ENCODE assay signal across 18 cellular contexts in the genomic region with DNA sequence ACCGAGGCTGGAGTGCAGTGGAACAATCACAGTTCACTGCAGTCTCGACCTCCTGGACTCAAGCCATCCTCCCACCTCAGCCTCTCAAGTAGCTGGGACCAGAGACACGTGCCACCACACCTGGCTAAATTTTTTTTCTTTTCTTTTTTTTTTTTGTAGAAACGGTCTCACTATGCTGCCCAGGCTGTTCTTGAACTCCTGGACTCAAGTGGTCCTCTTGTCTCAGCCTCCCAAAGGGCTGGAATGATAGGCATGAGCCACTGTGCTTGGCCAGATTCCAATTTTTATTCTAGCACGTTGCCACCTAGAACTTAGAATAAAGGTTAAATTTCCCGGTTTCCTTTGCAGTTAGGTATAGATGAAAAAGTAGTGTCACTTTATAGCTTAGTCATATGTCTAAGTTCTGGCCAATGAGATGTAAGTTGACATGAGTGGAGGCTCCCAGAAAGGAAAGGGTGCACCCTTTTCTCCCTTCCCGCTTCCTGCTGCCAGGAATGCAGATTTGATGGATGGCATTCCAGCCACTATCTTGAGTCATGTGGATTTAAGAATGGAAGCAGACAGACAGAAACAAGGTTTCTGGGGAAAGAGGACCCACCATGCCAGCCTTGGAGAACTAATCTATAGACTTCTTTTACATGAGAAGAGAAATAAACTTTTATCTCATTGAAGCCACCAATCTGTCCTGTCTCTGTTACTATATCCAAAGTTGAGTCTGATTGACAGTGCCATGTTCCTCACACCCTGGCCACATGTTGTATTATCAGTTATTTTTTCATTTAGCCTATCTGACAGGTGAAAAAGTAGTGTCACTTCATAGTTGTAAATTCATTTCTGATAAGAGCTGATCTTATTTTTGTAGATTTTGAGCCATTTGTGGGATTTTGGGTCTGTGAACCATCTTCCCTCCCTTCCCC.
DNase-seq lines count a peak whose midpoint lies in the region; ATAC-seq, FAIRE-seq and TF ChIP-seq lines count a peak whose summit lies in the region.
"Had no signal": no experiment of that assay in that cellular context is flagged by ENCODE, and none has a peak within 500 bp of the region (broad histone marks: within the 10 kb centered on the region; RNA-seq: fewer than 3 reads in every experiment).

No MANE protein-coding gene starts in this region.

- H3K27me3 ChIP-seq in SK-N-SH (ENCODE audit: insufficient read depth): no peaks in the 10 kb centered on the region
- H3K27me3 ChIP-seq: brain microvascular endothelial cell, upper lobe of right lung had no signal

- TF ChIP-seq EP300 in A549 (IDR thresholded peaks at IDR 0.05) (no peak), SK-N-SH (IDR thresholded peaks at IDR 0.05; ENCODE audit: borderline replicate concordance in 1 of 2, low read depth in 1 of 2, low read length in 1 of 2) (no peak)

- POLR2A ChIA-PET in A549 (lab: Yijun Ruan, JAX) (interaction anchor here (0.6 to 1.2 kb wide), 3 partner anchors 9 to 62 kb away, joined by 3 to 6 read pairs (median 5); a partner anchor contains a TSS), HEK293 (lab: Yijun Ruan, JAX) (interaction anchor here (0.7 kb wide), 1 partner anchor 55 kb away, joined by 4 read pairs; no protein-coding TSS in a partner anchor), SK-N-SH (lab: Yijun Ruan, JAX) (no interaction called here)

- H4K20me1 ChIP-seq in SK-N-SH (ENCODE audit: insufficient read depth): no peaks in the 10 kb centered on the region

- TF ChIP-seq POLR2A in A549 (IDR thresholded peaks at IDR 0.05; ENCODE audit: low read length): no peak

- ATAC-seq in A549 (peak; percentile 96), HG02610 (IDR thresholded peaks at IDR 0.05; ENCODE audit: unreplicated experiment) (no peak)
- ATAC-seq: lower lobe of right lung, upper lobe of right lung had no signal

- H3K4me1 ChIP-seq in A549 (peaks cover 14% of the 10 kb centered on the region), HEK293 (ENCODE audit: control insufficient read depth, insufficient read depth, low read length) (no peaks in the 10 kb centered on the region), SK-N-SH (ENCODE audit: control insufficient read depth in 1 of 2, insufficient read depth in 2 of 2, low read depth in 1 of 2, low read length in 1 of 2) (no peaks in the 10 kb centered on the region)

- H3K27ac ChIP-seq in A549 (peak overlapping the region; percentile 71 to 72), HEK293 (ENCODE audit: extremely low read depth, low read depth, low read length) (no peak overlapping the region), SK-N-SH (ENCODE audit: low read depth in 2 of 2, low read length in 1 of 2) (peak overlapping the region in 1 of 2 experiments; percentile 14; a peak in 1 of 4 replicates)
- H3K27ac ChIP-seq: brain microvascular endothelial cell, lower lobe of right lung, upper lobe of right lung had no signal

- H3K36me3 ChIP-seq in HEK293 (ENCODE audit: control insufficient read depth in 2 of 2, insufficient read depth in 1 of 2, low read length in 2 of 2): no peaks in the 10 kb centered on the region
- no peaks in the 10 kb centered on the region for H3K36me3 ChIP-seq in SK-N-SH (replicated peaks in 1 of 2; ENCODE audit: control insufficient read depth in 1 of 2, insufficient read depth in 2 of 2, low read length in 1 of 2)
- H3K36me3 ChIP-seq: brain microvascular endothelial cell, lower lobe of right lung, upper lobe of right lung had no signal

- WGBS in A549 (ENCODE audit: missing lambda C conversion rate): 40% methylated on average over 7 of the region's 7 CpGs
- 71% methylated on average over 7 of the region's 7 CpGs for WGBS in SK-N-SH (ENCODE audit: low lambda C conversion rate)

- peaks cover 7% of the 10 kb centered on the region for H3F3A ChIP-seq in SK-N-SH (replicated peaks; ENCODE audit: insufficient read depth)

- FAIRE-seq in A549 (lab: Jason Lieb, UNC): peak; percentile 84
- FAIRE-seq: endothelial cell of umbilical vein, GM18507 had no signal

- CTCF ChIA-PET in A549 (lab: Yijun Ruan, JAX) (interaction anchor here (1.0 to 1.4 kb wide), 2 partner anchors 57 to 155 kb away, joined by 3 to 5 read pairs; no protein-coding TSS in a partner anchor), HEK293 (lab: Yijun Ruan, JAX) (interaction anchor here (0.5 to 1.5 kb wide), 2 partner anchors 57 to 732 kb away, joined by 3 to 5 read pairs; no protein-coding TSS in a partner anchor), SK-N-SH (lab: Yijun Ruan, JAX) (interaction anchor here (0.7 kb wide), 1 partner anchor 235 kb away, joined by 3 read pairs; no protein-coding TSS in a partner anchor)

- H3K9me3 ChIP-seq in A549 (no peaks in the 10 kb centered on the region), HEK293 (ENCODE audit: control insufficient read depth, insufficient read depth, low read depth, low read length) (no peaks in the 10 kb centered on the region), SK-N-SH (no peaks in the 10 kb centered on the region)
- H3K9me3 ChIP-seq: lower lobe of right lung, upper lobe of right lung had no signal

- H3K4me2 ChIP-seq in A549 (peak overlapping the region; percentile 28; the same call in 2 of the 3 replicates), SK-N-SH (no peak overlapping the region)

- H3K4me3 ChIP-seq in A549 (no peak overlapping the region), HEK293 (ENCODE audit: low read depth, low read length) (no peak overlapping the region), SK-N-SH (ENCODE audit: low read depth in 2 of 2, low read length in 1 of 2) (no peak overlapping the region)
- H3K4me3 ChIP-seq: lower lobe of right lung, upper lobe of right lung had no signal

- peak; percentile 80 to 93 for DNase-seq in A549 (ENCODE audit: low read depth in 1 of 2, low spot score in 1 of 2)
- no peak for DNase-seq in SK-N-SH
- DNase-seq in hepatic stellate cell (ENCODE audit: low spot score): peak; percentile 74
- DNase-seq in nucleus accumbens (lab: John Stamatoyannopoulos, UW): no peak
- DNase-seq in NCI-H2171 (lab: John Stamatoyannopoulos, UW): no peak
- DNase-seq in stimulated activated CD4-positive, alpha-beta T cell treated with anti-CD3 and anti-CD28 coated beads, Interleukin-4, amount 100 ng/mL, for 4 hours: no peak
- DNase-seq: activated CD4-positive, alpha-beta T cell treated with anti-CD3 and anti-CD28 coated beads, Interleukin-2, amount 10 ng/mL, durations not matched to agents 7 days and 5 days; brain microvascular endothelial cell; DMS79 treated with DMSO at 0.1 percent for 48 hours; lower lobe of right lung; NCI-H187 treated with DMSO at 0.1 percent for 48 hours; occipital lobe; stimulated activated CD4-positive, alpha-beta T cell treated with anti-CD3 and anti-CD28 coated beads, Interleukin-12 subunit alpha, Interleukin-12 subunit beta, amount 100 ng/mL, for 4 hours; upper lobe of right lung had no signal

- H3K79me2 ChIP-seq in SK-N-SH (ENCODE audit: insufficient read depth): no peaks in the 10 kb centered on the region

- H2AFZ ChIP-seq in SK-N-SH (ENCODE audit: low read depth): peak overlapping the region; percentile 59; the same call in 1 of the 2 replicates

- TF ChIP-seq RAD21 in A549 (conservative IDR thresholded peaks at IDR 0.05 in 1 of 2, IDR thresholded peaks at IDR 0.05 in 1 of 2): no peak
- no peak for TF ChIP-seq RAD21 in SK-N-SH (IDR thresholded peaks at IDR 0.05; ENCODE audit: low read length)

- H3K9ac ChIP-seq in SK-N-SH: no peak overlapping the region

- no peak for TF ChIP-seq CTCF in A549 (IDR thresholded peaks at IDR 0.05)
- TF ChIP-seq CTCF in HEK293 (tag by site-specific recombination; IDR thresholded peaks at IDR 0.05): no peak
- no peak for TF ChIP-seq CTCF in SK-N-SH (IDR thresholded peaks at IDR 0.05)

- no peaks in the 10 kb centered on the region for H3K9me2 ChIP-seq in SK-N-SH

TF ChIP-seq in A549, 52 proteins besides CTCF, POLR2A, EP300 and RAD21 (continues in another document):
- TF ChIP-seq FOSB (CRISPR knock-in tag; IDR thresholded peaks at IDR 0.05) (no peak), RNF2 (IDR thresholded peaks at IDR 0.05; ENCODE audit: borderline replicate concordance, low read depth) (no peak)
- TF ChIP-seq, protein P1, sequence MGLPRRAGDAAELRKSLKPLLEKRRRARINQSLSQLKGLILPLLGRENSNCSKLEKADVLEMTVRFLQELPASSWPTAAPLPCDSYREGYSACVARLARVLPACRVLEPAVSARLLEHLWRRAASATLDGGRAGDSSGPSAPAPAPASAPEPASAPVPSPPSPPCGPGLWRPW (IDR thresholded peaks at IDR 0.05): no peak

TF ChIP-seq in HEK293, 187 proteins besides CTCF, POLR2A, EP300 and RAD21:
- TF ChIP-seq ZNF677 (tag by site-specific recombination; IDR thresholded peaks at IDR 0.05) (no peak), ZBTB17 (tag by site-specific recombination; IDR thresholded peaks at IDR 0.05) (peak; percentile 58)

TF ChIP-seq in SK-N-SH, 30 proteins besides CTCF, POLR2A, EP300 and RAD21 (continues in another document):
- TF ChIP-seq, protein P2, sequence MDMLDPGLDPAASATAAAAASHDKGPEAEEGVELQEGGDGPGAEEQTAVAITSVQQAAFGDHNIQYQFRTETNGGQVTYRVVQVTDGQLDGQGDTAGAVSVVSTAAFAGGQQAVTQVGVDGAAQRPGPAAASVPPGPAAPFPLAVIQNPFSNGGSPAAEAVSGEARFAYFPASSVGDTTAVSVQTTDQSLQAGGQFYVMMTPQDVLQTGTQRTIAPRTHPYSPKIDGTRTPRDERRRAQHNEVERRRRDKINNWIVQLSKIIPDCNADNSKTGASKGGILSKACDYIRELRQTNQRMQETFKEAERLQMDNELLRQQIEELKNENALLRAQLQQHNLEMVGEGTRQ (IDR thresholded peaks at IDR 0.05; ENCODE audit: borderline replicate concordance, low read depth, low read length): no peak
- TF ChIP-seq, protein P3, sequence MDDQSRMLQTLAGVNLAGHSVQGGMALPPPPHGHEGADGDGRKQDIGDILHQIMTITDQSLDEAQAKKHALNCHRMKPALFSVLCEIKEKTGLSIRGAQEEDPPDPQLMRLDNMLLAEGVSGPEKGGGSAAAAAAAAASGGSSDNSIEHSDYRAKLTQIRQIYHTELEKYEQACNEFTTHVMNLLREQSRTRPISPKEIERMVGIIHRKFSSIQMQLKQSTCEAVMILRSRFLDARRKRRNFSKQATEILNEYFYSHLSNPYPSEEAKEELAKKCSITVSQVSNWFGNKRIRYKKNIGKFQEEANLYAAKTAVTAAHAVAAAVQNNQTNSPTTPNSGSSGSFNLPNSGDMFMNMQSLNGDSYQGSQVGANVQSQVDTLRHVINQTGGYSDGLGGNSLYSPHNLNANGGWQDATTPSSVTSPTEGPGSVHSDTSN (IDR thresholded peaks at IDR 0.05): peak; percentile 93
- no peak for TF ChIP-seq RFX5 (IDR thresholded peaks at IDR 0.05; ENCODE audit: low read length)

Comparison
In these comparisons a context has a peak if more than half of its experiments do, and no peak if none do; other contexts are left out.
1. DNase-seq: peak in A549 (2 of 2) and hepatic stellate cell (single experiment); none in SK-N-SH (single experiment), nucleus accumbens (0 of 56), NCI-H2171 (single experiment) and stimulated activated CD4-positive, alpha-beta T cell treated with anti-CD3 and anti-CD28 coated beads, Interleukin-4, amount 100 ng/mL, for 4 hours (0 of 2).